Comparison of ENCODE assay signal across 8 cellular contexts in genomic region chr16:57245472-57246113, GRCh38. TPM values are rescaled to one million over a fixed set of nuclear protein-coding genes. Genes with fewer than 3 reads are reported as not detected.
DNase-seq lines count a peak whose midpoint lies in the region; ATAC-seq and TF ChIP-seq lines count a peak whose summit lies in the region.

No MANE protein-coding gene starts in this region.

- TF ChIP-seq CTCF in VCaP (conservative IDR thresholded peaks at IDR 0.05) (no peak), neural progenitor cell (IDR thresholded peaks at IDR 0.05) (no peak)

- peak overlapping the region; percentile 91 for H3K4me2 ChIP-seq in neural progenitor cell

- ATAC-seq in HG03196 (IDR thresholded peaks at IDR 0.05; ENCODE audit: unreplicated experiment): peak; percentile 16

- no peaks in the 10 kb centered on the region for H3K9me3 Mint-ChIP-seq in neural progenitor cell

- peaks cover 11% of the 10 kb centered on the region for H3K36me3 Mint-ChIP-seq in neural progenitor cell

- H3K4me3 Mint-ChIP-seq in neural progenitor cell: peak overlapping the region; percentile 86

- peaks cover 5% of the 10 kb centered on the region for H3K4me1 ChIP-seq in neural progenitor cell

- H3K27ac ChIP-seq in VCaP (peak overlapping the region; percentile 88), neural progenitor cell (no peak overlapping the region)

- no peaks in the 10 kb centered on the region for H3K36me3 ChIP-seq in neural progenitor cell

- H3K79me2 ChIP-seq in neural progenitor cell (ENCODE audit: low read depth): no peaks in the 10 kb centered on the region

- H3K27ac Mint-ChIP-seq in neural progenitor cell: no peak overlapping the region

- H3K9ac ChIP-seq in neural progenitor cell: peak overlapping the region; percentile 50

- H4K20me1 ChIP-seq in neural progenitor cell (ENCODE audit: low read depth): no peaks in the 10 kb centered on the region

- peak overlapping the region; percentile 85 for H3K4me3 ChIP-seq in neural progenitor cell

- H3K4me1 Mint-ChIP-seq in neural progenitor cell: peaks cover 13% of the 10 kb centered on the region

- peak overlapping the region; percentile 99 for H2AFZ ChIP-seq in neural progenitor cell (replicated peaks)

- peaks cover 20% of the 10 kb centered on the region for H3F3A ChIP-seq in neural progenitor cell (ENCODE audit: low read depth)

- H3K27me3 ChIP-seq in neural progenitor cell: peaks cover 10% of the 10 kb centered on the region

- H3K9me3 ChIP-seq in neural progenitor cell (ENCODE audit: low read depth): no peaks in the 10 kb centered on the region

- H3K27me3 Mint-ChIP-seq in neural progenitor cell (ENCODE audit: insufficient read depth, low read depth): no peaks in the 10 kb centered on the region

- DNase-seq in activated gamma-delta T cell treated with Interleukin-2 at 50 U/mL for 16 hours: peak; percentile 10
- no peak for DNase-seq in activated gamma-delta T cell (lab: John Stamatoyannopoulos, UW)
- peak; percentile 24 for DNase-seq in fibroblast of peridontal ligament (ENCODE audit: extremely low read depth)
- DNase-seq in neural progenitor cell (ENCODE audit: low spot score): no peak
- no peak for DNase-seq in glomerular visceral epithelial cell (ENCODE audit: extremely low spot score)
- DNase-seq in NCI-H1694 treated with DMSO at 0.1 percent for 48 hours (lab: John Stamatoyannopoulos, UW): no peak

RNA-seq across cellular contexts. Expression of gene ARL2BP, which starts 0.5 kb away (rescaled TPM):
- 36.1 and 41.5 TPM in 2 replicates for total RNA-seq in neural progenitor cell (ENCODE audit: low replicate concordance)

RNA-seq across cellular contexts. Expression of gene PLLP, which starts 38.9 kb away (rescaled TPM):
- total RNA-seq in neural progenitor cell (ENCODE audit: low replicate concordance): 0.86 and 1.6 TPM in 2 replicates

RNA-seq across cellular contexts. Expression of gene RSPRY1, which starts 59.5 kb away (rescaled TPM):
- total RNA-seq in neural progenitor cell (ENCODE audit: low replicate concordance): 46.6 and 49.2 TPM in 2 replicates

RNA-seq across cellular contexts. Expression of gene PSME3IP1, which starts 59.8 kb away (rescaled TPM):
- 106 and 184 TPM in 2 replicates for total RNA-seq in neural progenitor cell (ENCODE audit: low replicate concordance)

Comparison
In these comparisons a context has a peak if more than half of its experiments do, and no peak if none do; other contexts are left out.
1. DNase-seq: peak in activated gamma-delta T cell treated with Interleukin-2 at 50 U/mL for 16 hours (single experiment) and fibroblast of peridontal ligament (single experiment); none in activated gamma-delta T cell (single experiment), neural progenitor cell (single experiment), glomerular visceral epithelial cell (single experiment) and NCI-H1694 treated with DMSO at 0.1 percent for 48 hours (single experiment).